Comparison of ENCODE assay signal across 8 cellular contexts in the genomic region with DNA sequence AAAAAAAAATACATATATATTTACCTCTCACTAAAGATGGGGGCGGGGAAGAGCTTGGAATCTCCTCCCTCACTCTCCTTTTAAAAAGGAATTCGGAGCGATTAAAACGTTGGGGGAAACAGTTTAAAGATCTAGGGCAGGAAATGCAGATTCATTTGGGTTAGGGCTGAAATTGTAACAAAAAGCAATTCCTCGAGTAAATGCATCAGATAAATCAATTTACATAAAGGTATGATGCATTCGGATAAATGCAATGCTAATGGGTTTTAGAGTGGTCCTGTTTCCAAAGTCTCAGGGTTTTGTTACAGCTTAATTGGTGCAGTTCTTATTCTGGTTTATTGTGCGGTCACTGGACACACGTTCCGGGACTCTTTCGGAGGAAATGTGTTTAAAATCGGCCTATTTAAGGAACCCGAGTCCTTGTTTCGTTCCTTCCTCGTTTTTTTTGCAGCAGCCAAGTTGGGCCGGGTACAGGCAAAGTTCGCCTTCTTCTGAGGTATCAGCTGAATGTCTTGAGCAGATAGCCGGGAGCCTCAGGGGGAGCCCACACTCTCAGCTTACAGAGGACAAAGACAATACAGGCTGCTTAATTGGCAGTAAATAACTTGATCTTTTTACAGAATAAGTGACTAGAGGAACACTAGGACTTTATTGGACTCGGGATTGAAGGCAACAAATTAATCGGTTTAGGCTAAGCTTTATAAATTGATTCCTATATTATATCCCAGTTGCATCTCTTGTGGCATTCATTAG. TPM values are rescaled to one million over a fixed set of nuclear protein-coding genes. Genes with fewer than 3 reads are reported as not detected.
DNase-seq lines count a peak whose midpoint lies in the region; ATAC-seq and TF ChIP-seq lines count a peak whose summit lies in the region.

No MANE protein-coding gene starts in this region.

- H3K27ac ChIP-seq in A673 (ENCODE audit: low read depth, low read length, poor library complexity, severe bottlenecking) (peak overlapping the region; percentile 10), PC-9 (peak overlapping the region; percentile 96), layer of hippocampus (ENCODE audit: low read depth, low read length) (peak overlapping the region; percentile 18), stomach (peak overlapping the region; percentile 78 to 99 (median 98))

- CTCF ChIA-PET in A673 (lab: Charles Lee) = interaction anchor here (1.1 kb wide), 1 partner anchor 622 kb away, joined by 5 read pairs; no protein-coding TSS in a partner anchor
- CTCF ChIA-PET in GM10248 (lab: Yijun Ruan, JAX) = interaction anchor here (1.0 to 1.5 kb wide), 5 partner anchors 12 to 623 kb away, joined by 3 to 5 read pairs (median 4); no protein-coding TSS in a partner anchor
- CTCF ChIA-PET in PC-9 (lab: Charles Lee) = interaction anchor here (0.6 to 0.7 kb wide), 2 partner anchors 174 to 178 kb away, joined by 3 read pairs; no protein-coding TSS in a partner anchor

- H3K4me1 ChIP-seq in A673 (ENCODE audit: insufficient read depth, low read length, poor library complexity, severe bottlenecking) (peaks cover 31% of the 10 kb centered on the region), PC-9 (replicated peaks; ENCODE audit: insufficient read depth) (peaks cover 39% of the 10 kb centered on the region), stomach (peaks cover 19 to 46% (median 40%) of the 10 kb centered on the region in 4 donors)

- H3K27me3 ChIP-seq in A673 (replicated peaks; ENCODE audit: insufficient read depth, low read depth, low read length, poor library complexity) (no peaks in the 10 kb centered on the region), PC-9 (ENCODE audit: insufficient read depth, low read depth) (no peaks in the 10 kb centered on the region), layer of hippocampus (ENCODE audit: control insufficient read depth, insufficient read depth, low read length) (no peaks in the 10 kb centered on the region), stomach (no peaks in the 10 kb centered on the region)

- H3K4me2 ChIP-seq in PC-9 = peak overlapping the region; percentile 86

- no peak for TF ChIP-seq POLR2A in stomach (IDR thresholded peaks at IDR 0.05)

- no peak overlapping the region for H2AFZ ChIP-seq in PC-9

- H3K9me2 ChIP-seq in PC-9 (ENCODE audit: insufficient read depth) = no peaks in the 10 kb centered on the region

- peaks cover 41% of the 10 kb centered on the region for H4K20me1 ChIP-seq in PC-9 (ENCODE audit: insufficient read depth)

- H3F3A ChIP-seq in PC-9 (ENCODE audit: insufficient read depth, low read depth) = peaks cover 28% of the 10 kb centered on the region

- H3K4me3 ChIP-seq in A673 (ENCODE audit: low read depth, low read length, poor library complexity, severe bottlenecking) (peak overlapping the region; percentile 86), PC-9 (peak overlapping the region; percentile 96), stomach (peak overlapping the region; percentile 78 to 88 (median 81))

- H3K36me3 ChIP-seq in A673 (ENCODE audit: insufficient read depth, low read length, poor library complexity, severe bottlenecking) = peaks cover 14% of the 10 kb centered on the region
- peaks cover 28% of the 10 kb centered on the region for H3K36me3 ChIP-seq in PC-9 (ENCODE audit: low read depth)
- no peaks in the 10 kb centered on the region for H3K36me3 ChIP-seq in stomach

- no TSS peak for BruUV-seq in A673 (replicated peaks; lab: Mats Ljungman, UMichigan)
- BruUV-seq in PC-9 (replicated peaks; lab: Mats Ljungman, UMichigan) = TSS peak; percentile 36

- DNase-seq in A673 (ENCODE audit: low spot score) (peak; percentile 54), GM10248 (ENCODE audit: extremely low spot score) (peak; percentile 29), PC-9 (no peak), cerebellum (ENCODE audit: low spot score) (peak; percentile 12), stomach (peak; percentile 34)

- ATAC-seq in HG03280 (IDR thresholded peaks at IDR 0.05; ENCODE audit: unreplicated experiment) (no peak), GM19397 (IDR thresholded peaks at IDR 0.05; ENCODE audit: unreplicated experiment) (no peak)

- 1% methylated on average over 19 of the region's 19 CpGs for WGBS in stomach, 5 donors

- no peaks in the 10 kb centered on the region for H3K9me3 ChIP-seq in A673 (ENCODE audit: low read depth, low read length, poor library complexity, severe bottlenecking)
- no peaks in the 10 kb centered on the region for H3K9me3 ChIP-seq in PC-9 (ENCODE audit: insufficient read depth, low read depth)
- H3K9me3 ChIP-seq in stomach = no peaks in the 10 kb centered on the region

- peaks cover 62% of the 10 kb centered on the region for H3K79me2 ChIP-seq in PC-9 (ENCODE audit: low read depth)

- POLR2A ChIA-PET in A673 (lab: Charles Lee; ENCODE audit: low non-redundant PET) = interaction anchor here (0.7 kb wide), 1 partner anchor 324 kb away, joined by 3 read pairs; no protein-coding TSS in a partner anchor
- POLR2A ChIA-PET in GM10248 (lab: Yijun Ruan, JAX) = no interaction called here
- POLR2A ChIA-PET in PC-9 (lab: Charles Lee; ENCODE audit: unreplicated experiment) = interaction anchor here (0.6 kb wide), 1 partner anchor 597 kb away, joined by 4 read pairs; no protein-coding TSS in a partner anchor

- no peak for TF ChIP-seq EP300 in stomach (IDR thresholded peaks at IDR 0.05)

- TF ChIP-seq CTCF in A673 (conservative IDR thresholded peaks at IDR 0.05; ENCODE audit: low read depth, low read length) (no peak), GM10248 (IDR thresholded peaks at IDR 0.05; ENCODE audit: control extremely low read depth, extremely low read depth, low read depth, missing control alignments) (no peak), PC-9 (conservative IDR thresholded peaks at IDR 0.05) (no peak), stomach (IDR thresholded peaks at IDR 0.05) (no peak)

- intact Hi-C loops in A673 (cut with micrococcal nuclease; ENCODE audit: unreplicated experiment) = loop anchor here (5.0 to 10.0 kb wide), 2 partner anchors 254 to 622 kb away; no protein-coding TSS in a partner anchor
- intact Hi-C loops in PC-9 (cut with micrococcal nuclease; ENCODE audit: unreplicated experiment) = loop anchor here (1.0 to 5.0 kb wide), 4 partner anchors 104 to 622 kb away; no protein-coding TSS in a partner anchor
- intact Hi-C loops in stomach (cut with DNase I; ENCODE audit: low total_unique reads) = no loop called here

RNA-seq across cellular contexts. Expression of a gene that starts 1.7 kb away (rescaled TPM):
- total RNA-seq in A673 (2021) (32.2 and 35.3 TPM in 2 replicates), PC-9 (2021) (37.1 and 47.7 TPM in 2 replicates), cerebellum (47.1 TPM), stomach (100 to 1,000 TPM in 1 of 5 donors, 10 to 100 TPM in 4; 30.7 to 120 (median 76.0) TPM)
- 10 to 100 TPM; 68.2 to 96.4 (median 89.5) TPM for polyA plus RNA-seq in stomach

Comparison
In these comparisons a context has a peak if more than half of its experiments do, and no peak if none do; other contexts are left out.
1. DNase-seq: peak in A673 (single experiment), GM10248 (single experiment), cerebellum (single experiment) and stomach (single experiment); none in PC-9 (0 of 2).
2. H3K27ac ChIP-seq: peak in every context shown above with its lines; median percentile 98 in stomach; 96 in PC-9; 18 in layer of hippocampus; 10 in A673.
3. Peak in every context shown above with its lines, with median percentiles within 50 percentile points of each other: H3K4me3 ChIP-seq.